In the genomic region with DNA sequence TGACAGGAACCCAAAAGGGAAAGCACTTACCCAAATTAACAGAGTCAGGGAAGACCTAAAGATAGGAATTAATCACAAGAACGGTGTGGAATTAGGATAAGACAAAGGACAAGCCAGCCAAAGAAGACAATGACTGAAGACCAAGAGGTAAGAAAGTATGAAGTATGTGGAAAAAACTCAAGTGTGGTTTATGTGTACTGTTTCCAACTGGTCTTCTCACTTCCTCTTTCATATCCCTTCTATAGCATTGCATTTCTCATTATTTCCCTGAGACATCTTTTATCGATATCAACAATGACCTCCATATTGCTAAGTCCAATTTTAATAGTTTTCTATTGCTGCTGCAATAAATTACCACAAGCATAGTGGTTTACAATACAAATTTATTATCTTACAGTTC, we compare ENCODE assay signal across 15 cellular contexts.
DNase-seq lines count a peak whose midpoint lies in the region; ATAC-seq, FAIRE-seq and TF ChIP-seq lines count a peak whose summit lies in the region.
"Had no signal": no experiment of that assay in that cellular context is flagged by ENCODE, and none has a peak within 500 bp of the region (broad histone marks: within the 10 kb centered on the region; RNA-seq: fewer than 3 reads in every experiment).

No MANE protein-coding gene starts in this region.

- TF ChIP-seq CTCF in GM13976 (IDR thresholded peaks at IDR 0.05; ENCODE audit: borderline replicate concordance, control extremely low read depth, extremely low read depth, insufficient read depth, missing control alignments) = no peak
- no peak for TF ChIP-seq CTCF in OCI-LY7 (conservative IDR thresholded peaks at IDR 0.05; ENCODE audit: low read length)
- no peak for TF ChIP-seq CTCF in kidney (IDR thresholded peaks at IDR 0.05; ENCODE audit: borderline replicate concordance, extremely low read depth, insufficient read depth)
- no peak for TF ChIP-seq CTCF in H9 (conservative IDR thresholded peaks at IDR 0.05)

- H3K23ac ChIP-seq in H9 (ENCODE audit: insufficient read length, low read depth, low read length) = no peak overlapping the region

- CTCF ChIA-PET in OCI-LY7 (lab: Charles Lee; ENCODE audit: unreplicated experiment) = no interaction called here

- no peak overlapping the region for H4K8ac ChIP-seq in H9 (replicated peaks; ENCODE audit: insufficient read length, low read depth, low read length)

- H3K56ac ChIP-seq in H9 (ENCODE audit: insufficient read length, low read depth, low read length) = no peak overlapping the region

- no peaks in the 10 kb centered on the region for H3K79me1 ChIP-seq in H9 (ENCODE audit: insufficient read depth, low read depth, low read length, poor library complexity, severe bottlenecking)

- peak overlapping the region; percentile 57; the same call in 1 of the 2 replicates for H2AFZ ChIP-seq in OCI-LY7 (ENCODE audit: low read length)
- H2AFZ ChIP-seq in H9 (ENCODE audit: low read length) = no peak overlapping the region

- H4K20me1 ChIP-seq in OCI-LY7 (ENCODE audit: insufficient read depth, low read length) (no peaks in the 10 kb centered on the region), H9 (ENCODE audit: control insufficient read depth, insufficient read depth, insufficient read length) (no peaks in the 10 kb centered on the region)

- H3T11ph ChIP-seq in H9 (ENCODE audit: low read length) = no peak overlapping the region

- peaks cover 23% of the 10 kb centered on the region for H3K4me1 ChIP-seq in OCI-LY7 (ENCODE audit: insufficient read depth, low read length, poor library complexity, severe bottlenecking)
- H3K4me1 ChIP-seq in kidney (ENCODE audit: control insufficient read depth in 1 of 2, insufficient read depth in 1 of 2, low read depth in 1 of 2, low read length in 2 of 2) = no peaks in the 10 kb centered on the region
- no peaks in the 10 kb centered on the region for H3K4me1 ChIP-seq in H9 (ENCODE audit: insufficient read depth, low read length)
- H3K4me1 ChIP-seq: uterus had no signal

- H3K18ac ChIP-seq in H9 (ENCODE audit: insufficient read length, low read depth, low read length) = no peak overlapping the region

- H2BK15ac ChIP-seq in H9 (ENCODE audit: low read depth, low read length) = no peak overlapping the region

- no peak overlapping the region for H3K14ac ChIP-seq in H9 (ENCODE audit: insufficient read depth, low read length)

- FAIRE-seq in kidney (lab: Jason Lieb, UNC) = no peak

- H2BK120ac ChIP-seq in H9 (ENCODE audit: low read depth, low read length, poor library complexity, severe bottlenecking) = no peak overlapping the region

- H3K36me3 ChIP-seq in OCI-LY7 (ENCODE audit: insufficient read depth, low read length) (no peaks in the 10 kb centered on the region), kidney (ENCODE audit: control insufficient read depth in 1 of 2, insufficient read depth in 2 of 2, low read length in 2 of 2) (no peaks in the 10 kb centered on the region)
- H3K36me3 ChIP-seq: uterus had no signal

- H3K9me3 ChIP-seq in OCI-LY7 (ENCODE audit: low read length) = no peaks in the 10 kb centered on the region
- H3K9me3 ChIP-seq in kidney (ENCODE audit: control insufficient read depth in 1 of 2, low read length in 2 of 2) = no peaks in the 10 kb centered on the region
- no peaks in the 10 kb centered on the region for H3K9me3 ChIP-seq in H9 (ENCODE audit: control insufficient read depth, low read depth, low read length)
- H3K9me3 ChIP-seq: uterus had no signal

- no peak overlapping the region for H4K5ac ChIP-seq in H9 (ENCODE audit: insufficient read length, low read depth, low read length)

- no peak overlapping the region for H2BK12ac ChIP-seq in H9 (ENCODE audit: insufficient read length, low read depth, low read length)

- no peaks in the 10 kb centered on the region for H3K9me3 Mint-ChIP-seq in H9
- H3K9me3 Mint-ChIP-seq: activated CD8-positive, alpha-beta T cell treated with anti-CD3 and anti-CD28 coated beads for 36 hours; activated naive CD4-positive, alpha-beta T cell treated with anti-CD3 and anti-CD28 coated beads, Interleukin-2, amount 50 U/mL, for 24 hours had no signal

- H3K27ac Mint-ChIP-seq in H9 = no peak overlapping the region
- H3K27ac Mint-ChIP-seq: activated CD8-positive, alpha-beta T cell treated with anti-CD3 and anti-CD28 coated beads for 36 hours; activated naive CD4-positive, alpha-beta T cell treated with anti-CD3 and anti-CD28 coated beads, Interleukin-2, amount 50 U/mL, for 24 hours had no signal

- POLR2A ChIA-PET in OCI-LY7 (lab: Charles Lee) = no interaction called here

- peak overlapping the region; percentile 31 for H3K27ac ChIP-seq in OCI-LY7 (ENCODE audit: low read depth, low read length, poor library complexity, severe bottlenecking)
- H3K27ac ChIP-seq in kidney (ENCODE audit: low read depth in 2 of 2, low read length in 2 of 2) = no peak overlapping the region
- H3K27ac ChIP-seq in H9 (ENCODE audit: insufficient read length, low read depth, low read length) = no peak overlapping the region
- H3K27ac ChIP-seq: uterus had no signal

- H3K4ac ChIP-seq in H9 (ENCODE audit: low read depth, low read length) = no peak overlapping the region

- BruUV-seq in OCI-LY7 (replicated peaks; lab: Mats Ljungman, UMichigan) = no TSS peak

- H2BK5ac ChIP-seq in H9 (ENCODE audit: insufficient read length, low read length) = no peak overlapping the region

- no peaks in the 10 kb centered on the region for H3K36me3 Mint-ChIP-seq in H9 (ENCODE audit: insufficient read depth in 1 of 3, low read depth in 3 of 3)
- H3K36me3 Mint-ChIP-seq: activated naive CD4-positive, alpha-beta T cell treated with anti-CD3 and anti-CD28 coated beads, Interleukin-2, amount 50 U/mL, for 24 hours had no signal

- H3K79me2 ChIP-seq in OCI-LY7 (ENCODE audit: insufficient read depth, low read depth, low read length) = no peaks in the 10 kb centered on the region
- H3K79me2 ChIP-seq in H9 (ENCODE audit: insufficient read depth, low read length) = no peaks in the 10 kb centered on the region

- intact Hi-C loops in OCI-LY7 (cut with micrococcal nuclease; ENCODE audit: unreplicated experiment) (loop anchor here (5.0 kb wide), 1 partner anchor 219 kb away; no protein-coding TSS in a partner anchor), kidney (cut with DNase I) (no loop called here)

- H4K91ac ChIP-seq in H9 (ENCODE audit: insufficient read length, low read depth, low read length) = no peak overlapping the region

- no peaks in the 10 kb centered on the region for H3K27me3 ChIP-seq in H9 (ENCODE audit: insufficient read depth, low read length)
- H3K27me3 ChIP-seq: uterus had no signal

- no peaks in the 10 kb centered on the region for H3K27me3 Mint-ChIP-seq in H9 (ENCODE audit: low read depth)
- H3K27me3 Mint-ChIP-seq: activated CD8-positive, alpha-beta T cell treated with anti-CD3 and anti-CD28 coated beads for 36 hours; activated naive CD4-positive, alpha-beta T cell treated with anti-CD3 and anti-CD28 coated beads, Interleukin-2, amount 50 U/mL, for 24 hours had no signal

- H2BK20ac ChIP-seq in H9 (ENCODE audit: low read depth, low read length, poor library complexity, severe bottlenecking) = no peak overlapping the region

- DNase-seq in GM13976 (ENCODE audit: low spot score) = peak; percentile 19
- peak; percentile 61 for DNase-seq in OCI-LY7 (ENCODE audit: low spot score)
- DNase-seq in amniotic stem cell (lab: John Stamatoyannopoulos, UW) = no peak
- no peak for DNase-seq in kidney
- DNase-seq in H9 = no peak
- DNase-seq in activated gamma-delta T cell treated with Interleukin-2 at 50 U/mL for 16 hours = no peak
- DNase-seq: activated CD8-positive, alpha-beta T cell treated with anti-CD3 and anti-CD28 coated beads for 36 hours; DMS 273 treated with DMSO at 0.1 percent for 48 hours; erythroblast; NCI-H1694; NCI-H774; uterus had no signal

- H2AK5ac ChIP-seq in H9 (ENCODE audit: insufficient read length, low read length) = no peak overlapping the region

- H3K9ac ChIP-seq in kidney (ENCODE audit: low read length in 2 of 2) (no peak overlapping the region), H9 (ENCODE audit: extremely low read depth, insufficient read length, low read length) (no peak overlapping the region)

- peak; percentile 65 for ATAC-seq in GM21515 (IDR thresholded peaks at IDR 0.05; ENCODE audit: unreplicated experiment)
- ATAC-seq in HG03439 (IDR thresholded peaks at IDR 0.05; ENCODE audit: unreplicated experiment) = peak; percentile 36
- ATAC-seq: activated CD8-positive, alpha-beta T cell treated with anti-CD3 and anti-CD28 coated beads for 36 hours had no signal

- H3K4me3 Mint-ChIP-seq in H9 = no peak overlapping the region
- H3K4me3 Mint-ChIP-seq: activated CD8-positive, alpha-beta T cell treated with anti-CD3 and anti-CD28 coated beads for 36 hours; activated naive CD4-positive, alpha-beta T cell treated with anti-CD3 and anti-CD28 coated beads, Interleukin-2, amount 50 U/mL, for 24 hours had no signal

- WGBS in H9 (ENCODE audit: extremely low coverage, insufficient read length, low lambda C conversion rate) = no CpG with 5 or more reads among the region's 2 CpGs

- H3K23me2 ChIP-seq in H9 (ENCODE audit: insufficient read length, low read depth, low read length, poor library complexity, severe bottlenecking) = no peaks in the 10 kb centered on the region

- in situ Hi-C loops in GM13976 (cut with MboI; ENCODE audit: low sequenced_read_pairs, unreplicated experiment) = no loop called here

- peak overlapping the region; percentile 54 for H3K4me2 ChIP-seq in OCI-LY7 (ENCODE audit: low read length)
- no peak overlapping the region for H3K4me2 ChIP-seq in H9 (ENCODE audit: insufficient read depth, insufficient read length, low read length)

- no peaks in the 10 kb centered on the region for H3K9me2 ChIP-seq in OCI-LY7 (ENCODE audit: insufficient read depth, low read length)

- H3K4me3 ChIP-seq in OCI-LY7 (ENCODE audit: low read depth, low read length, poor library complexity, severe bottlenecking) (peak overlapping the region; percentile 18), kidney (ENCODE audit: low read length in 2 of 2) (no peak overlapping the region)
- H3K4me3 ChIP-seq: uterus had no signal

- H3K4me1 Mint-ChIP-seq in H9 = no peaks in the 10 kb centered on the region
- H3K4me1 Mint-ChIP-seq: activated naive CD4-positive, alpha-beta T cell treated with anti-CD3 and anti-CD28 coated beads, Interleukin-2, amount 50 U/mL, for 24 hours had no signal

Comparison
In these comparisons a context has a peak if more than half of its experiments do, and no peak if none do; other contexts are left out.
1. DNase-seq: peak in GM13976 (single experiment) and OCI-LY7 (single experiment); none in amniotic stem cell (single experiment), kidney (single experiment), H9 (single experiment) and activated gamma-delta T cell treated with Interleukin-2 at 50 U/mL for 16 hours (single experiment).